Comparison of ENCODE assay signal across 11 cellular contexts in the genomic region with DNA sequence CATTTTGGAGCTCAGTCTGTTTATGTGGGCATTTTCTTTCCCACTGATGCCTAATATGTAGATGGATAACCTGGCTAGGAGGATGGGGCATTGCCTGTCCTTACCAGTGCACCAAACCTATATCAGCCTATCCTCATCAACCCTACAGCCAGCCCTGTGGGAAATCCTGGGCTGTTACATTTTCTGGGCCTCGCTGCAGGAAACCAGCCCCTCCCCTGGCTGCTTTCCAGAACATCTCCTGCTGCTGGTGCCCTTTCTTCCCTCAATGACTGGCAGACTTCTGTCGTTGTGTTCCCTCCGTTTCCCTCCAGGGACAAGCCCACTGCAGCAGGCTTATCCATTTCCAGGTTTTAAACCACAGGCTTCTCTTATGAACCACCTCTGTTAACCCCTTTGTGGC.
"Had no signal": no experiment of that assay in that cellular context is flagged by ENCODE, and none has a peak within 500 bp of the region (broad histone marks: within the 10 kb centered on the region; RNA-seq: fewer than 3 reads in every experiment).

No MANE protein-coding gene starts in this region.

- H3K4me3 Mint-ChIP-seq: nephron had no signal

- H3K9me3 ChIP-seq: ovary had no signal

- ATAC-seq: activated CD4-positive, CD25-positive, alpha-beta regulatory T cell treated with anti-CD3 and anti-CD28 coated beads, Interleukin-2, amount 50 U/mL, for 24 hours; sciatic nerve had no signal

- H3K36me3 ChIP-seq: ovary had no signal

- H3K4me3 ChIP-seq: ovary had no signal

- DNase-seq: activated CD4-positive, alpha-beta T cell treated with anti-CD3 and anti-CD28 coated beads, Interleukin-2, amount 50 U/mL, for 1 hour; activated CD8-positive, alpha-beta memory T cell treated with anti-CD3 and anti-CD28 coated beads for 24 hours; activated naive CD4-positive, alpha-beta T cell; aorta; effector CD8-positive, alpha-beta T cell; foreskin fibroblast; ovary; stimulated activated CD4-positive, alpha-beta T cell treated with anti-CD3 and anti-CD28 coated beads, Interleukin-1b, Interleukin-23, amount 100 ng/mL, for 48 hours had no signal

- H3K27ac Mint-ChIP-seq: nephron had no signal

- H3K27me3 ChIP-seq: ovary had no signal

- H3K27ac ChIP-seq: ovary had no signal

- H3K4me1 Mint-ChIP-seq: nephron had no signal
